Comparison of ENCODE assay signal across 1 cellular context in the genomic region with DNA sequence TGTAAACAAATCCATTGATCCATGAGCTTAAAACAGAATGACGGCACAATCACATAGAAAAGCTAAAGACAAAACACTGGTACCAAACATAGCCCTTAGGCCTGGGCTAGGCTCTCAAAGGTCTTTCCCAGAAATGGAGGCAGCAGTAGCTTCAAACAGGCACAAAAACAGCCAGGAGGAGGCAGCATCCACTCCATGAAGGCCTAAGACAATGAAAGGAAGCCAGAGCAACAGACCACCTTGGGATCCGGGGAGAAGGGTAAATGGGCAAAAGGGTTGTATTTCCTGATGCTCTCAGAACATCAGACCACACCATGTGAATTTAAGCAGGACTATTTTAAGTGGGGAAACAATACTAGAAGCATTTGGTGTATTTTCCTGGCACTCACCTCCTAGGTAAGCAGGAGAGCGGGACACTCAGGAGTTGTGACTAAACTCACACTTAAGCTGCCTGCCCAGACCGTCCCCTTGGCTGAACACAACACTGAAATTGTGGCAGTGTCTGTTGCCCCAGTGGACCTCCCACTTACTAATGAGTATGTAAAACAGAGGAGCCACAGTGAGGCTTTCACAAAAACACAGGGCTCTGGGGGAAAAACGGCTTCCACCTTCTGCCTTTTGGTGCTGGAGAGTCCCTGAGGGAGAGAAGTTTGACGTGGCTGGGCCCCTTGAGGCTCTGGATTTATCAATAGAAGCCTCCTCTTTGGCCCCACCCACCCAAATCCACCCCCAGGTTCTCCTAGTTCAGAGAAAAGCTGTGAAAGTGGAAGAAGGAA.
TF ChIP-seq lines count a peak whose summit lies in the region.

No MANE protein-coding gene starts in this region.

TF ChIP-seq in HCT116, 20 proteins besides CTCF, POLR2A, EP300 and RAD21 (continued from another document):
- no peak for TF ChIP-seq REST (IDR thresholded peaks at IDR 0.05; ENCODE audit: low read depth)
